In the genomic region with DNA sequence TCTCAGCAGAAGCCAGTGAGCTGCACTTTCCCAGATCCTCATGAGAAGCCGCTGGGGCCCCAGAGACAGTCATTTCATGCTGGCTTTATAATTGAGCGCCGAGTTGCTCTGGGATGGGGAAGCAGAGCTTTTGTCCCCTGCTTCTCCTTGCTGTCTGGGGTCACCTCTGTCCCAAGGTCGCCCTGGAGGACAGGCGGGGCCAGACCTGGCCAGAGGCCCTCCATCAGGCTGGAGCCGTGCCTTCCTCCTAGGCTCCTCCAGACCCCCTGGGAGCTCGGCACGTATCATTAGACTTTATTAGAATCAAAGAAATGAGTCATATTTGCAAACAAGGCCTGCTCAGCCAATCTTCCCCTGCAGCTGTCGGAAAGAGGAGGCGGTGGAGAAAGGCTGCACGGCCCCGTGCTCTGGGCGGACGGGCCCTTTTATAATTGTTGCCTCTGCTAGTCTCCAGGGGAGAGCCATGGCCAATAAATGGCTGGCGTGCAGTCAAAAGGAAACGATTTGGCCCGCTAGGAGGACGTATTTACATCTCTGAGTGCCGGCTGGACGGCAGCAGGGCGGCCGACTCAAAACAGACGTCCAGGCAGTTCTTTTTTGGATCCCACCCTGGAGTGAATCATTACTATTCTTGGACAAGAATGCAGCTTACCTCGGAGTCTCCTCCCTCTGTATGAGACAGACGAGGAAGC, we compare ENCODE assay signal across 8 cellular contexts. TPM values are rescaled to one million over a fixed set of nuclear protein-coding genes. Genes with fewer than 3 reads are reported as not detected.
DNase-seq lines count a peak whose midpoint lies in the region; ATAC-seq and TF ChIP-seq lines count a peak whose summit lies in the region.

No MANE protein-coding gene starts in this region.

- H3K27ac Mint-ChIP-seq in natural killer cell, result no peak overlapping the region
- no peak overlapping the region for H3K27ac Mint-ChIP-seq in activated T-cell treated with anti-CD3 and anti-CD28 coated beads, Interleukin-2, amount 50 U/mL, for 24 hours

- no peaks in the 10 kb centered on the region for H3K9me3 ChIP-seq in muscle layer of duodenum (ENCODE audit: control insufficient read depth in 1 of 2, low read length in 2 of 2)

- H3K27ac ChIP-seq in epithelial cell of prostate, result peak overlapping the region; percentile 60
- peak overlapping the region; percentile 88 for H3K27ac ChIP-seq in muscle layer of duodenum (ENCODE audit: low read length)

- no peaks in the 10 kb centered on the region for H3K27me3 ChIP-seq in muscle layer of duodenum (ENCODE audit: low read depth, low read length)

- no peaks in the 10 kb centered on the region for H3K4me1 Mint-ChIP-seq in natural killer cell
- peaks cover 8% of the 10 kb centered on the region for H3K4me1 Mint-ChIP-seq in activated T-cell treated with anti-CD3 and anti-CD28 coated beads, Interleukin-2, amount 50 U/mL, for 24 hours (ENCODE audit: low read depth)

- intact Hi-C loops in natural killer cell (cut with micrococcal nuclease), result no loop called here

- peaks cover 8% of the 10 kb centered on the region for H3K36me3 Mint-ChIP-seq in natural killer cell
- H3K36me3 Mint-ChIP-seq in activated T-cell treated with anti-CD3 and anti-CD28 coated beads, Interleukin-2, amount 50 U/mL, for 24 hours (ENCODE audit: low read depth), result peaks cover 96% of the 10 kb centered on the region

- peaks cover 9 to 15% of the 10 kb centered on the region in 2 donors for H3K36me3 ChIP-seq in muscle layer of duodenum (ENCODE audit: control insufficient read depth in 1 of 2, insufficient read depth in 2 of 2, low read length in 2 of 2)

- H3K4me3 Mint-ChIP-seq in natural killer cell, result no peak overlapping the region
- H3K4me3 Mint-ChIP-seq in activated T-cell treated with anti-CD3 and anti-CD28 coated beads, Interleukin-2, amount 50 U/mL, for 24 hours, result no peak overlapping the region

- H3K9me3 Mint-ChIP-seq in natural killer cell, result no peaks in the 10 kb centered on the region
- no peaks in the 10 kb centered on the region for H3K9me3 Mint-ChIP-seq in activated T-cell treated with anti-CD3 and anti-CD28 coated beads, Interleukin-2, amount 50 U/mL, for 24 hours

- H3K27me3 Mint-ChIP-seq in natural killer cell (ENCODE audit: low read depth in 2 of 2), result no peaks in the 10 kb centered on the region
- H3K27me3 Mint-ChIP-seq in activated T-cell treated with anti-CD3 and anti-CD28 coated beads, Interleukin-2, amount 50 U/mL, for 24 hours, result no peaks in the 10 kb centered on the region

- peak overlapping the region in 1 of 2 donors; percentile 21 for H3K4me3 ChIP-seq in muscle layer of duodenum (ENCODE audit: low read depth in 1 of 2, low read length in 2 of 2)

- H3K4me1 ChIP-seq in muscle layer of duodenum (ENCODE audit: control insufficient read depth in 1 of 2, insufficient read depth in 2 of 2, low read length in 2 of 2), result peaks cover 23 to 35% of the 10 kb centered on the region in 2 donors

- TF ChIP-seq CTCF in natural killer cell (IDR thresholded peaks at IDR 0.05) (no peak), GM20000 (IDR thresholded peaks at IDR 0.05; ENCODE audit: extremely low read depth, missing control alignments) (no peak)

- DNase-seq in COLO829 (ENCODE audit: low spot score) (peak; percentile 87), NCI-H446 (lab: John Stamatoyannopoulos, UW) (peak; percentile 72 to 93), epithelial cell of prostate (ENCODE audit: low read depth, low spot score) (peak; percentile 65), natural killer cell (no peak), GM20000 (ENCODE audit: low spot score) (no peak)
- DNase-seq in activated T-cell treated with anti-CD3 and anti-CD28 coated beads, Interleukin-2, amount 50 U/mL, for 24 hours, result no peak

- ATAC-seq in natural killer cell (no peak), GM21786 (IDR thresholded peaks at IDR 0.05; ENCODE audit: unreplicated experiment) (no peak)

RNA-seq across cellular contexts. Expression of a gene that starts 50.4 kb away (rescaled TPM):
- total RNA-seq in natural killer cell, result 10 to 100 TPM; 43.7 to 55.4 (median 50.1) TPM

Comparison
In these comparisons a context has a peak if more than half of its experiments do, and no peak if none do; other contexts are left out.
1. DNase-seq: peak in COLO829 (single experiment), NCI-H446 (2 of 2) and epithelial cell of prostate (single experiment); none in natural killer cell (single experiment), GM20000 (single experiment) and activated T-cell treated with anti-CD3 and anti-CD28 coated beads, Interleukin-2, amount 50 U/mL, for 24 hours (single experiment).